In genomic region chr5:137603891-137604290, GRCh38 we compare ENCODE assay signal across 22 cellular contexts.
"Had no signal": no experiment of that assay in that cellular context is flagged by ENCODE, and none has a peak within 500 bp of the region (broad histone marks: within the 10 kb centered on the region; RNA-seq: fewer than 3 reads in every experiment).

No MANE protein-coding gene starts in this region.

- H3K36me3 Mint-ChIP-seq: mesothelial cell of epicardium, naive B cell had no signal

- DNase-seq: cortex of kidney; effector CD4-positive, alpha-beta T cell; effector memory CD4-positive, alpha-beta T cell; erythroblast; esophagus squamous epithelium; foreskin fibroblast; foreskin melanocyte; gastrocnemius medialis; glutamatergic neuron; heart right ventricle; hippocampal formation; left cardiac atrium; left lung; left ventricle myocardium superior; lower lobe of right lung; mesenchymal stem cell; mucosa of descending colon; naive B cell had no signal

- H3K4me3 ChIP-seq: esophagus squamous epithelium, gastrocnemius medialis, heart right ventricle, left lung, lower lobe of right lung, mucosa of descending colon had no signal

- ATAC-seq: esophagus mucosa, gastrocnemius medialis, heart right ventricle, left cardiac atrium, left ventricle myocardium superior had no signal

- H3K4me3 Mint-ChIP-seq: dendritic cell treated with granulocyte-macrophage colony-stimulating factor and Interleukin-4, amounts not matched to agents 40 ng/mL and 50 ng/mL, for 4 days; mesothelial cell of epicardium; naive B cell had no signal

- H3K27ac ChIP-seq: epithelial cell of prostate, esophagus squamous epithelium, gastrocnemius medialis, heart right ventricle, left lung, lower lobe of right lung had no signal

- H3K27ac Mint-ChIP-seq: dendritic cell treated with granulocyte-macrophage colony-stimulating factor and Interleukin-4, amounts not matched to agents 40 ng/mL and 50 ng/mL, for 4 days; mesothelial cell of epicardium; naive B cell had no signal

- H3K4me1 Mint-ChIP-seq: mesothelial cell of epicardium, naive B cell had no signal

- H3K9me3 Mint-ChIP-seq: dendritic cell treated with granulocyte-macrophage colony-stimulating factor and Interleukin-4, amounts not matched to agents 40 ng/mL and 50 ng/mL, for 4 days; mesothelial cell of epicardium had no signal
